Comparison of ENCODE assay signal across 1 cellular context in genomic region chr15:74842581-74843444, GRCh38.
A peak's percentile ranks its signal among the peaks of the same experiment; 100 is the strongest.
TF ChIP-seq lines count a peak whose summit lies in the region.

Gene ULK3 (minus strand): TSS chr15:74843156. CDS start chr15:74843105, 51 bp downstream.

TF ChIP-seq in HEK293, 187 proteins besides CTCF, POLR2A, EP300 and RAD21 (continued from another document and continues in another):
- TF ChIP-seq ZNF398 (tag by site-specific recombination; IDR thresholded peaks at IDR 0.05): 0 out of 2 replicates have a peak, but pooled peaks have one; percentile 19
- peak; percentile 92 for TF ChIP-seq ZFP69B (tag by site-specific recombination; IDR thresholded peaks at IDR 0.05)
- TF ChIP-seq ZNF391 (tag by site-specific recombination; IDR thresholded peaks at IDR 0.05; ENCODE audit: borderline replicate concordance, low read depth): peak; percentile 58; the same call in 1 of the 2 replicates
- peak; percentile 55; the same call in 1 of the 2 replicates for TF ChIP-seq ZNF629 (tag by site-specific recombination; IDR thresholded peaks at IDR 0.05)
- peak; percentile 57; the same call in 1 of the 2 replicates for TF ChIP-seq ZNF501 (tag by site-specific recombination; IDR thresholded peaks at IDR 0.05)
- peak; percentile 46; the same call in 1 of the 2 replicates for TF ChIP-seq ZNF37A (tag by site-specific recombination; IDR thresholded peaks at IDR 0.05)
- TF ChIP-seq ZSCAN18 (tag by site-specific recombination; IDR thresholded peaks at IDR 0.05): peak; percentile 56; the same call in 1 of the 2 replicates
- peak; percentile 35; the same call in 1 of the 2 replicates for TF ChIP-seq ZNF488 (tag by site-specific recombination; IDR thresholded peaks at IDR 0.05)
- TF ChIP-seq SCRT2 (tag by site-specific recombination; IDR thresholded peaks at IDR 0.05): peak; percentile 84
- peak; percentile 36; the same call in 1 of the 2 replicates for TF ChIP-seq KLF9 (tag by site-specific recombination; IDR thresholded peaks at IDR 0.05; ENCODE audit: low read depth)
- TF ChIP-seq ZNF133 (tag by site-specific recombination; IDR thresholded peaks at IDR 0.05): no peak; the same call in 1 of the 2 replicates
- TF ChIP-seq ZNF626 (tag by site-specific recombination; IDR thresholded peaks at IDR 0.05): no peak
- TF ChIP-seq SP2 (tag by site-specific recombination; IDR thresholded peaks at IDR 0.05): peak; percentile 63
- no peak for TF ChIP-seq OVOL3 (tag by site-specific recombination; IDR thresholded peaks at IDR 0.05)
- TF ChIP-seq ZNF350 (tag by site-specific recombination; IDR thresholded peaks at IDR 0.05): no peak
- TF ChIP-seq SP3 (tag by site-specific recombination; IDR thresholded peaks at IDR 0.05): peak; percentile 67
- TF ChIP-seq KLF16 (tag by site-specific recombination; IDR thresholded peaks at IDR 0.05): peak; percentile 66
- peak; percentile 88; the same call in 1 of the 2 replicates for TF ChIP-seq ZBTB7A (tag by site-specific recombination; IDR thresholded peaks at IDR 0.05; ENCODE audit: low read depth)
- TF ChIP-seq PRDM4 (tag by site-specific recombination; IDR thresholded peaks at IDR 0.05): peak; percentile 46; the same call in 1 of the 2 replicates
- no peak for TF ChIP-seq ZNF449 (tag by site-specific recombination; IDR thresholded peaks at IDR 0.05)
- no peak for TF ChIP-seq ZNF426 (tag by site-specific recombination; IDR thresholded peaks at IDR 0.05)
- TF ChIP-seq ZNF354C (tag by site-specific recombination; IDR thresholded peaks at IDR 0.05; ENCODE audit: borderline replicate concordance, low read depth): no peak
- TF ChIP-seq ZSCAN23 (tag by site-specific recombination; IDR thresholded peaks at IDR 0.05): peak; percentile 51
- TF ChIP-seq YY2 (tag by site-specific recombination; IDR thresholded peaks at IDR 0.05): peak; percentile 43; the same call in 1 of the 2 replicates
- TF ChIP-seq ZBTB20 (tag by site-specific recombination; IDR thresholded peaks at IDR 0.05): peak; percentile 70
- TF ChIP-seq ZFHX2 (tag by site-specific recombination; conservative IDR thresholded peaks at IDR 0.05): peak; percentile 100
- TF ChIP-seq KLF10 (tag by site-specific recombination; IDR thresholded peaks at IDR 0.05): peak; percentile 71
- TF ChIP-seq YY1 (tag by site-specific recombination; IDR thresholded peaks at IDR 0.05): peak; percentile 11; the same call in 1 of the 2 replicates
- peak; percentile 44; the same call in 1 of the 2 replicates for TF ChIP-seq KLF7 (tag by site-specific recombination; IDR thresholded peaks at IDR 0.05; ENCODE audit: borderline replicate concordance)
- TF ChIP-seq ZNF280C (tag by site-specific recombination; IDR thresholded peaks at IDR 0.05): no peak
- no peak for TF ChIP-seq ZFP3 (tag by site-specific recombination; IDR thresholded peaks at IDR 0.05; ENCODE audit: low read depth)
- TF ChIP-seq ZNF561 (tag by site-specific recombination; IDR thresholded peaks at IDR 0.05; ENCODE audit: borderline replicate concordance): peak; percentile 91; the same call in 1 of the 2 replicates
- TF ChIP-seq ZNF544 (tag by site-specific recombination; IDR thresholded peaks at IDR 0.05): no peak
- peak; percentile 56; the same call in 1 of the 2 replicates for TF ChIP-seq ZNF677 (tag by site-specific recombination; IDR thresholded peaks at IDR 0.05)
- TF ChIP-seq ZNF341 (tag by site-specific recombination; IDR thresholded peaks at IDR 0.05; ENCODE audit: low read depth): peak; percentile 93
- TF ChIP-seq SP7 (tag by site-specific recombination; IDR thresholded peaks at IDR 0.05): peak; percentile 64
- TF ChIP-seq HOXD13 (CRISPR knock-in tag; IDR thresholded peaks at IDR 0.05; ENCODE audit: borderline replicate concordance): no peak
- no peak for TF ChIP-seq ZNF292 (tag by site-specific recombination; IDR thresholded peaks at IDR 0.05; ENCODE audit: borderline replicate concordance, low read depth)
- TF ChIP-seq SCRT1 (tag by site-specific recombination; IDR thresholded peaks at IDR 0.05; ENCODE audit: borderline replicate concordance): peak; percentile 71
- peak; percentile 90 for TF ChIP-seq ZSCAN30 (tag by site-specific recombination; IDR thresholded peaks at IDR 0.05)
- TF ChIP-seq ZNF785 (tag by site-specific recombination; IDR thresholded peaks at IDR 0.05): 0 out of 2 replicates have a peak, but pooled peaks have one; percentile 24
- TF ChIP-seq ZBTB26 (tag by site-specific recombination; optimal IDR thresholded peaks at IDR 0.05): peak; percentile 99
- TF ChIP-seq ZNF624 (tag by site-specific recombination; IDR thresholded peaks at IDR 0.05): no peak
- TF ChIP-seq ZNF138 (tag by site-specific recombination; IDR thresholded peaks at IDR 0.05; ENCODE audit: borderline replicate concordance): no peak
- peak; percentile 78 for TF ChIP-seq ZNF600 (tag by site-specific recombination; IDR thresholded peaks at IDR 0.05)
- TF ChIP-seq ZBTB44 (tag by site-specific recombination; IDR thresholded peaks at IDR 0.05): peak; percentile 78
- no peak for TF ChIP-seq ZNF18 (tag by site-specific recombination; IDR thresholded peaks at IDR 0.05)
- peak; percentile 64 for TF ChIP-seq ZNF2 (tag by site-specific recombination; IDR thresholded peaks at IDR 0.05)
- TF ChIP-seq GLIS1 (tag by site-specific recombination; IDR thresholded peaks at IDR 0.05): peak; percentile 86; the same call in 1 of the 2 replicates
- TF ChIP-seq ZNF704 (tag by site-specific recombination; IDR thresholded peaks at IDR 0.05): 0 out of 2 replicates have a peak, but pooled peaks have one; percentile 26
